21 cellular contexts compared by ENCODE assay signal in genomic region chr19:23470873-23471555, GRCh38.
A peak's percentile ranks its signal among the peaks of the same experiment; 100 is the strongest.
DNase-seq lines count a peak whose midpoint lies in the region; ATAC-seq and TF ChIP-seq lines count a peak whose summit lies in the region.
"Had no signal": no experiment of that assay in that cellular context is flagged by ENCODE, and none has a peak within 500 bp of the region (broad histone marks: within the 10 kb centered on the region; RNA-seq: fewer than 3 reads in every experiment).

No MANE protein-coding gene starts in this region.

- no peak overlapping the region for H2BK12ac ChIP-seq in neuronal stem cell (ENCODE audit: low read length)

- no peak overlapping the region for H3K18ac ChIP-seq in neuronal stem cell (ENCODE audit: low read length)

- H3K4me1 ChIP-seq in HUES6 (ENCODE audit: control insufficient read depth, insufficient read depth, low read length) = no peaks in the 10 kb centered on the region
- H3K4me1 ChIP-seq in neuronal stem cell (ENCODE audit: control insufficient read depth in 2 of 2, insufficient read depth in 1 of 2, low read depth in 1 of 2, low read length in 2 of 2) = no peaks in the 10 kb centered on the region
- H3K4me1 ChIP-seq: ascending aorta, SJCRH30, upper lobe of right lung had no signal

- peak overlapping the region; percentile 53 for H2BK5ac ChIP-seq in neuronal stem cell (ENCODE audit: low read length)

- no peak overlapping the region for H3K4ac ChIP-seq in neuronal stem cell (ENCODE audit: low read length)

- H2BK120ac ChIP-seq in neuronal stem cell (ENCODE audit: low read depth, low read length) = no peak overlapping the region

- H3K27me3 ChIP-seq in HUES6 (ENCODE audit: control insufficient read depth, insufficient read depth, low read length) = peaks cover 61% of the 10 kb centered on the region
- H3K27me3 ChIP-seq in neuronal stem cell (ENCODE audit: control insufficient read depth in 3 of 3, insufficient read depth in 3 of 3, low read depth in 1 of 3, low read length in 3 of 3) = no peaks in the 10 kb centered on the region
- H3K27me3 ChIP-seq: ascending aorta, ovary, SJCRH30, upper lobe of right lung had no signal

- no peak overlapping the region for H2AFZ ChIP-seq in neuronal stem cell (ENCODE audit: low read length)

- ATAC-seq in GM19328 (IDR thresholded peaks at IDR 0.05; ENCODE audit: unreplicated experiment) = no peak
- ATAC-seq: stimulated activated effector memory CD8-positive, alpha-beta T cell treated with anti-CD3 and anti-CD28 coated beads, Interleukin-12 subunit alpha, Interleukin-12 subunit beta, amount 100 ng/mL, for 72 hours; upper lobe of right lung had no signal

- no CpG with 5 or more reads among the region's 49 CpGs for WGBS in neuronal stem cell (ENCODE audit: extremely low coverage in 2 of 2, insufficient read length in 2 of 2, insufficient replicate concordance in 1 of 2), 2 donors

- no peak overlapping the region for H3K4me2 ChIP-seq in neuronal stem cell (ENCODE audit: insufficient read depth, low read length, poor library complexity, severe bottlenecking)

- H3K14ac ChIP-seq in neuronal stem cell (ENCODE audit: low read length) = peak overlapping the region; percentile 82

- no peak overlapping the region for H3K9ac ChIP-seq in HUES6 (ENCODE audit: low read length)
- H3K9ac ChIP-seq in neuronal stem cell (ENCODE audit: low read depth, low read length, poor library complexity) = peak overlapping the region; percentile 4

- TF ChIP-seq CTCF in epithelial cell of proximal tubule (conservative IDR thresholded peaks at IDR 0.05; ENCODE audit: low read depth, low read length) = no peak

- H4K8ac ChIP-seq in neuronal stem cell (ENCODE audit: low read depth, low read length) = no peak overlapping the region

- no peak overlapping the region for H2AK5ac ChIP-seq in neuronal stem cell (ENCODE audit: low read depth, low read length)

- H3K27ac ChIP-seq in HUES6 (ENCODE audit: low read depth, low read length) (no peak overlapping the region), neuronal stem cell (replicated peaks; ENCODE audit: low read length) (no peak overlapping the region), caudate nucleus (ENCODE audit: low read depth, low read length) (no peak overlapping the region)
- H3K27ac ChIP-seq: ascending aorta, C4-2B, ovary, SJCRH30, upper lobe of right lung had no signal

- no peak overlapping the region for H2BK15ac ChIP-seq in neuronal stem cell (ENCODE audit: low read length)

- no peak overlapping the region for H3K23ac ChIP-seq in neuronal stem cell (ENCODE audit: low read depth, low read length, poor library complexity)

- H3K36me3 ChIP-seq in HUES6 (ENCODE audit: control insufficient read depth, insufficient read depth, low read length) = no peaks in the 10 kb centered on the region
- no peaks in the 10 kb centered on the region for H3K36me3 ChIP-seq in neuronal stem cell (replicated peaks in 1 of 2; ENCODE audit: control insufficient read depth in 2 of 2, insufficient read depth in 2 of 2, low read length in 2 of 2)
- H3K36me3 ChIP-seq: ascending aorta, ovary, SJCRH30, upper lobe of right lung had no signal

- peak; percentile 44 for DNase-seq in ELF-1 (ENCODE audit: low read depth, low spot score)
- no peak for DNase-seq in epithelial cell of proximal tubule (ENCODE audit: low read depth)
- no peak for DNase-seq in neuronal stem cell (ENCODE audit: low spot score)
- DNase-seq in T-helper 1 cell = no peak
- DNase-seq in kidney tubule cell (ENCODE audit: low spot score) = no peak
- DNase-seq in caudate nucleus (lab: John Stamatoyannopoulos, UW) = no peak
- DNase-seq: activated CD4-positive, alpha-beta T cell treated with anti-CD3 and anti-CD28 coated beads for 48 hours; activated naive CD4-positive, alpha-beta T cell; cortex of kidney; erythroblast; KBM-7; NCI-H345; ovary; SJCRH30; T-helper 9 cell; upper lobe of right lung had no signal

- H3K79me1 ChIP-seq in neuronal stem cell (ENCODE audit: low read depth, low read length) = peaks cover 2% of the 10 kb centered on the region

- no peak overlapping the region for H4K91ac ChIP-seq in neuronal stem cell (ENCODE audit: low read depth, low read length, poor library complexity)

- peaks cover 51% of the 10 kb centered on the region for H3K9me3 ChIP-seq in HUES6 (ENCODE audit: control insufficient read depth, insufficient read depth, low read depth, low read length)
- peaks cover 0 to 19% of the 10 kb centered on the region in 2 donors for H3K9me3 ChIP-seq in neuronal stem cell (replicated peaks in 1 of 2; ENCODE audit: control insufficient read depth in 2 of 2, insufficient read depth in 1 of 2, low read depth in 1 of 2, low read length in 2 of 2)
- H3K9me3 ChIP-seq: ovary, SJCRH30, upper lobe of right lung had no signal

- peak overlapping the region; percentile 48 for H3K4me3 ChIP-seq in HUES6 (ENCODE audit: low read depth, low read length)
- H3K4me3 ChIP-seq in epithelial cell of proximal tubule (ENCODE audit: low read depth, low read length) = peak overlapping the region; percentile 11
- peak overlapping the region in 1 of 2 donors; percentile 61 for H3K4me3 ChIP-seq in neuronal stem cell (ENCODE audit: low read length in 2 of 2)
- H3K4me3 ChIP-seq: ovary, SJCRH30, upper lobe of right lung had no signal
